ENCODE assay signal across 1 cellular context in the genomic region with DNA sequence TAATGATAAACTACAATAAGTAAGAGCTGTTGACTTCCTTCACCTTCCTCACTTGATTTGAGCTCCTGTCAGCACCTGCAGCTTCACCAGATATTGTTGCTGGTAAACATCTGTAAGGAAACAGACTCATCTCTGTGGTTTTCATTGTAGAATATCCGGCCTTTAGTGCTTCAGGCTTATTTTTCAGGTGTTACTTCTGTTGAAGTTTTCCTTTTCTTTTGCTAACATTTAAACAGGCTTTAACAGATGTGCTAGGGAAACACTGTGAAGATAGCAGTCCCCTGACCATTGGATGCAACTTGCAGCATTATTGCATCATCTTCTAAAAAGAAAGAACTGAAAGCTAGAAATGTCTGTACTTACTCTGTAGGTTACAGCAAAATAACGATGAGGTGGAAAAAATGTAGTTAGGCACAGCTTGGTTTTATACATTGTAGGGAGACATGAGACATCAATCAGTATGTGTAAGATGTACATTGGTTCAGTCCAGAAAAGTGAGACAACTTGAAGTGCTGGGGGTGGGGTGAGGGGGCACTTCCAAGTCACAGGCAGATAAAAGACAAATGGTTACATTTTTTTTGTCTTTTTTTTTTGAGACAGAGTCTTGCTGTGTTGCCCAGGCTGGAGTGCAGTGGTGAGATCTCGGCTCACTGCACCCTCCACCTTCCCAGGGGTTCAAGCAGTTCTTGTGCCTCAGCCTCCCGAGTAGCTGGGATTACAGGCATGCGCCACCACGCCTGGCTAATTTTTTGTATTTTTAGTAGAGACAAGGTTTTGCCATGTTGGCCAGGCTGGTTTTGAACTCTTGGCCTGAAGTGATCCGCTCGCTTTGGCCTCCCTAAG.
TF ChIP-seq lines count a peak whose summit lies in the region.

No MANE protein-coding gene starts in this region.

TF ChIP-seq in K562, 482 proteins besides CTCF, POLR2A, EP300 and RAD21 (continued from another document and continues in another):
- TF ChIP-seq, protein P1, sequence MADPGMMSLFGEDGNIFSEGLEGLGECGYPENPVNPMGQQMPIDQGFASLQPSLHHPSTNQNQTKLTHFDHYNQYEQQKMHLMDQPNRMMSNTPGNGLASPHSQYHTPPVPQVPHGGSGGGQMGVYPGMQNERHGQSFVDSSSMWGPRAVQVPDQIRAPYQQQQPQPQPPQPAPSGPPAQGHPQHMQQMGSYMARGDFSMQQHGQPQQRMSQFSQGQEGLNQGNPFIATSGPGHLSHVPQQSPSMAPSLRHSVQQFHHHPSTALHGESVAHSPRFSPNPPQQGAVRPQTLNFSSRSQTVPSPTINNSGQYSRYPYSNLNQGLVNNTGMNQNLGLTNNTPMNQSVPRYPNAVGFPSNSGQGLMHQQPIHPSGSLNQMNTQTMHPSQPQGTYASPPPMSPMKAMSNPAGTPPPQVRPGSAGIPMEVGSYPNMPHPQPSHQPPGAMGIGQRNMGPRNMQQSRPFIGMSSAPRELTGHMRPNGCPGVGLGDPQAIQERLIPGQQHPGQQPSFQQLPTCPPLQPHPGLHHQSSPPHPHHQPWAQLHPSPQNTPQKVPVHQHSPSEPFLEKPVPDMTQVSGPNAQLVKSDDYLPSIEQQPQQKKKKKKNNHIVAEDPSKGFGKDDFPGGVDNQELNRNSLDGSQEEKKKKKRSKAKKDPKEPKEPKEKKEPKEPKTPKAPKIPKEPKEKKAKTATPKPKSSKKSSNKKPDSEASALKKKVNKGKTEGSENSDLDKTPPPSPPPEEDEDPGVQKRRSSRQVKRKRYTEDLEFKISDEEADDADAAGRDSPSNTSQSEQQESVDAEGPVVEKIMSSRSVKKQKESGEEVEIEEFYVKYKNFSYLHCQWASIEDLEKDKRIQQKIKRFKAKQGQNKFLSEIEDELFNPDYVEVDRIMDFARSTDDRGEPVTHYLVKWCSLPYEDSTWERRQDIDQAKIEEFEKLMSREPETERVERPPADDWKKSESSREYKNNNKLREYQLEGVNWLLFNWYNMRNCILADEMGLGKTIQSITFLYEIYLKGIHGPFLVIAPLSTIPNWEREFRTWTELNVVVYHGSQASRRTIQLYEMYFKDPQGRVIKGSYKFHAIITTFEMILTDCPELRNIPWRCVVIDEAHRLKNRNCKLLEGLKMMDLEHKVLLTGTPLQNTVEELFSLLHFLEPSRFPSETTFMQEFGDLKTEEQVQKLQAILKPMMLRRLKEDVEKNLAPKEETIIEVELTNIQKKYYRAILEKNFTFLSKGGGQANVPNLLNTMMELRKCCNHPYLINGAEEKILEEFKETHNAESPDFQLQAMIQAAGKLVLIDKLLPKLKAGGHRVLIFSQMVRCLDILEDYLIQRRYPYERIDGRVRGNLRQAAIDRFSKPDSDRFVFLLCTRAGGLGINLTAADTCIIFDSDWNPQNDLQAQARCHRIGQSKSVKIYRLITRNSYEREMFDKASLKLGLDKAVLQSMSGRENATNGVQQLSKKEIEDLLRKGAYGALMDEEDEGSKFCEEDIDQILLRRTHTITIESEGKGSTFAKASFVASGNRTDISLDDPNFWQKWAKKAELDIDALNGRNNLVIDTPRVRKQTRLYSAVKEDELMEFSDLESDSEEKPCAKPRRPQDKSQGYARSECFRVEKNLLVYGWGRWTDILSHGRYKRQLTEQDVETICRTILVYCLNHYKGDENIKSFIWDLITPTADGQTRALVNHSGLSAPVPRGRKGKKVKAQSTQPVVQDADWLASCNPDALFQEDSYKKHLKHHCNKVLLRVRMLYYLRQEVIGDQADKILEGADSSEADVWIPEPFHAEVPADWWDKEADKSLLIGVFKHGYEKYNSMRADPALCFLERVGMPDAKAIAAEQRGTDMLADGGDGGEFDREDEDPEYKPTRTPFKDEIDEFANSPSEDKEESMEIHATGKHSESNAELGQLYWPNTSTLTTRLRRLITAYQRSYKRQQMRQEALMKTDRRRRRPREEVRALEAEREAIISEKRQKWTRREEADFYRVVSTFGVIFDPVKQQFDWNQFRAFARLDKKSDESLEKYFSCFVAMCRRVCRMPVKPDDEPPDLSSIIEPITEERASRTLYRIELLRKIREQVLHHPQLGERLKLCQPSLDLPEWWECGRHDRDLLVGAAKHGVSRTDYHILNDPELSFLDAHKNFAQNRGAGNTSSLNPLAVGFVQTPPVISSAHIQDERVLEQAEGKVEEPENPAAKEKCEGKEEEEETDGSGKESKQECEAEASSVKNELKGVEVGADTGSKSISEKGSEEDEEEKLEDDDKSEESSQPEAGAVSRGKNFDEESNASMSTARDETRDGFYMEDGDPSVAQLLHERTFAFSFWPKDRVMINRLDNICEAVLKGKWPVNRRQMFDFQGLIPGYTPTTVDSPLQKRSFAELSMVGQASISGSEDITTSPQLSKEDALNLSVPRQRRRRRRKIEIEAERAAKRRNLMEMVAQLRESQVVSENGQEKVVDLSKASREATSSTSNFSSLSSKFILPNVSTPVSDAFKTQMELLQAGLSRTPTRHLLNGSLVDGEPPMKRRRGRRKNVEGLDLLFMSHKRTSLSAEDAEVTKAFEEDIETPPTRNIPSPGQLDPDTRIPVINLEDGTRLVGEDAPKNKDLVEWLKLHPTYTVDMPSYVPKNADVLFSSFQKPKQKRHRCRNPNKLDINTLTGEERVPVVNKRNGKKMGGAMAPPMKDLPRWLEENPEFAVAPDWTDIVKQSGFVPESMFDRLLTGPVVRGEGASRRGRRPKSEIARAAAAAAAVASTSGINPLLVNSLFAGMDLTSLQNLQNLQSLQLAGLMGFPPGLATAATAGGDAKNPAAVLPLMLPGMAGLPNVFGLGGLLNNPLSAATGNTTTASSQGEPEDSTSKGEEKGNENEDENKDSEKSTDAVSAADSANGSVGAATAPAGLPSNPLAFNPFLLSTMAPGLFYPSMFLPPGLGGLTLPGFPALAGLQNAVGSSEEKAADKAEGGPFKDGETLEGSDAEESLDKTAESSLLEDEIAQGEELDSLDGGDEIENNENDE (IDR thresholded peaks at IDR 0.05; ENCODE audit: low read depth, low read length) = no peak
- TF ChIP-seq RBBP5 (IDR thresholded peaks at IDR 0.05; ENCODE audit: borderline replicate concordance, insufficient read depth, low read length, poor library complexity, severe bottlenecking) (no peak), SMARCE1 (IDR thresholded peaks at IDR 0.05) (peak; percentile 49; the same call in 1 of the 2 replicates), TAL1 (IDR thresholded peaks at IDR 0.05) (no peak), FOXA3 (CRISPR knock-in tag; conservative IDR thresholded peaks at IDR 0.05 in 1 of 2, IDR thresholded peaks at IDR 0.05 in 1 of 2) (peak in 1 of 2 experiments; percentile 57; a peak in 2 of 4 replicates), ZNF436 (CRISPR knock-in tag; IDR thresholded peaks at IDR 0.05) (no peak), RBM15 (IDR thresholded peaks at IDR 0.05; ENCODE audit: insufficient read depth, low read length) (no peak), DIDO1 (tag; IDR thresholded peaks at IDR 0.05; ENCODE audit: low read depth) (peak; percentile 13), TOE1 (IDR thresholded peaks at IDR 0.05; ENCODE audit: borderline replicate concordance) (peak; percentile 45; the same call in 1 of the 2 replicates), TOE1 (CRISPR knock-in tag; IDR thresholded peaks at IDR 0.05; ENCODE audit: borderline replicate concordance, low read depth) (no peak), ZNF707 (CRISPR knock-in tag; conservative IDR thresholded peaks at IDR 0.05) (no peak), E2F3 (CRISPR knock-in tag; IDR thresholded peaks at IDR 0.05) (peak; percentile 30; the same call in 1 of the 2 replicates), ZNF175 (CRISPR knock-in tag; IDR thresholded peaks at IDR 0.05; ENCODE audit: low read depth) (peak; percentile 91; the same call in 1 of the 2 replicates), KLF16 (IDR thresholded peaks at IDR 0.05) (no peak), ETV1 (tag; conservative IDR thresholded peaks at IDR 0.05; ENCODE audit: low read depth) (peak; percentile 51; the same call in 1 of the 2 replicates), TCFL5 (CRISPR knock-in tag; conservative IDR thresholded peaks at IDR 0.05) (peak; percentile 71; the same call in 1 of the 2 replicates)
- TF ChIP-seq, protein P2, sequence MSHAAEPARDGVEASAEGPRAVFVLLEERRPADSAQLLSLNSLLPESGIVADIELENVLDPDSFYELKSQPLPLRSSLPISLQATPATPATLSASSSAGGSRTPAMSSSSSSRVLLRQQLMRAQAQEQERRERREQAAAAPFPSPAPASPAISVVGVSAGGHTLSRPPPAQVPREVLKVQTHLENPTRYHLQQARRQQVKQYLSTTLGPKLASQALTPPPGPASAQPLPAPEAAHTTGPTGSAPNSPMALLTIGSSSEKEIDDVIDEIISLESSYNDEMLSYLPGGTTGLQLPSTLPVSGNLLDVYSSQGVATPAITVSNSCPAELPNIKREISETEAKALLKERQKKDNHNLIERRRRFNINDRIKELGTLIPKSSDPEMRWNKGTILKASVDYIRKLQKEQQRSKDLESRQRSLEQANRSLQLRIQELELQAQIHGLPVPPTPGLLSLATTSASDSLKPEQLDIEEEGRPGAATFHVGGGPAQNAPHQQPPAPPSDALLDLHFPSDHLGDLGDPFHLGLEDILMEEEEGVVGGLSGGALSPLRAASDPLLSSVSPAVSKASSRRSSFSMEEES (CRISPR knock-in tag; IDR thresholded peaks at IDR 0.05) = 0 out of 2 replicates have a peak, but pooled peaks have one; percentile 7
- TF ChIP-seq, protein P3, sequence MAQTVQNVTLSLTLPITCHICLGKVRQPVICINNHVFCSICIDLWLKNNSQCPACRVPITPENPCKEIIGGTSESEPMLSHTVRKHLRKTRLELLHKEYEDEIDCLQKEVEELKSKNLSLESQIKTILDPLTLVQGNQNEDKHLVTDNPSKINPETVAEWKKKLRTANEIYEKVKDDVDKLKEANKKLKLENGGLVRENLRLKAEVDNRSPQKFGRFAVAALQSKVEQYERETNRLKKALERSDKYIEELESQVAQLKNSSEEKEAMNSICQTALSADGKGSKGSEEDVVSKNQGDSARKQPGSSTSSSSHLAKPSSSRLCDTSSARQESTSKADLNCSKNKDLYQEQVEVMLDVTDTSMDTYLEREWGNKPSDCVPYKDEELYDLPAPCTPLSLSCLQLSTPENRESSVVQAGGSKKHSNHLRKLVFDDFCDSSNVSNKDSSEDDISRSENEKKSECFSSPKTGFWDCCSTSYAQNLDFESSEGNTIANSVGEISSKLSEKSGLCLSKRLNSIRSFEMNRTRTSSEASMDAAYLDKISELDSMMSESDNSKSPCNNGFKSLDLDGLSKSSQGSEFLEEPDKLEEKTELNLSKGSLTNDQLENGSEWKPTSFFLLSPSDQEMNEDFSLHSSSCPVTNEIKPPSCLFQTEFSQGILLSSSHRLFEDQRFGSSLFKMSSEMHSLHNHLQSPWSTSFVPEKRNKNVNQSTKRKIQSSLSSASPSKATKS (CRISPR knock-in tag; IDR thresholded peaks at IDR 0.05) = no peak
- TF ChIP-seq, protein P4, sequence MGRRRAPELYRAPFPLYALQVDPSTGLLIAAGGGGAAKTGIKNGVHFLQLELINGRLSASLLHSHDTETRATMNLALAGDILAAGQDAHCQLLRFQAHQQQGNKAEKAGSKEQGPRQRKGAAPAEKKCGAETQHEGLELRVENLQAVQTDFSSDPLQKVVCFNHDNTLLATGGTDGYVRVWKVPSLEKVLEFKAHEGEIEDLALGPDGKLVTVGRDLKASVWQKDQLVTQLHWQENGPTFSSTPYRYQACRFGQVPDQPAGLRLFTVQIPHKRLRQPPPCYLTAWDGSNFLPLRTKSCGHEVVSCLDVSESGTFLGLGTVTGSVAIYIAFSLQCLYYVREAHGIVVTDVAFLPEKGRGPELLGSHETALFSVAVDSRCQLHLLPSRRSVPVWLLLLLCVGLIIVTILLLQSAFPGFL (CRISPR knock-in tag; IDR thresholded peaks at IDR 0.05) = no peak
- TF ChIP-seq, protein P5, sequence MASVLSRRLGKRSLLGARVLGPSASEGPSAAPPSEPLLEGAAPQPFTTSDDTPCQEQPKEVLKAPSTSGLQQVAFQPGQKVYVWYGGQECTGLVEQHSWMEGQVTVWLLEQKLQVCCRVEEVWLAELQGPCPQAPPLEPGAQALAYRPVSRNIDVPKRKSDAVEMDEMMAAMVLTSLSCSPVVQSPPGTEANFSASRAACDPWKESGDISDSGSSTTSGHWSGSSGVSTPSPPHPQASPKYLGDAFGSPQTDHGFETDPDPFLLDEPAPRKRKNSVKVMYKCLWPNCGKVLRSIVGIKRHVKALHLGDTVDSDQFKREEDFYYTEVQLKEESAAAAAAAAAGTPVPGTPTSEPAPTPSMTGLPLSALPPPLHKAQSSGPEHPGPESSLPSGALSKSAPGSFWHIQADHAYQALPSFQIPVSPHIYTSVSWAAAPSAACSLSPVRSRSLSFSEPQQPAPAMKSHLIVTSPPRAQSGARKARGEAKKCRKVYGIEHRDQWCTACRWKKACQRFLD (CRISPR knock-in tag; IDR thresholded peaks at IDR 0.05) = peak; percentile 91
- TF ChIP-seq, protein P6, sequence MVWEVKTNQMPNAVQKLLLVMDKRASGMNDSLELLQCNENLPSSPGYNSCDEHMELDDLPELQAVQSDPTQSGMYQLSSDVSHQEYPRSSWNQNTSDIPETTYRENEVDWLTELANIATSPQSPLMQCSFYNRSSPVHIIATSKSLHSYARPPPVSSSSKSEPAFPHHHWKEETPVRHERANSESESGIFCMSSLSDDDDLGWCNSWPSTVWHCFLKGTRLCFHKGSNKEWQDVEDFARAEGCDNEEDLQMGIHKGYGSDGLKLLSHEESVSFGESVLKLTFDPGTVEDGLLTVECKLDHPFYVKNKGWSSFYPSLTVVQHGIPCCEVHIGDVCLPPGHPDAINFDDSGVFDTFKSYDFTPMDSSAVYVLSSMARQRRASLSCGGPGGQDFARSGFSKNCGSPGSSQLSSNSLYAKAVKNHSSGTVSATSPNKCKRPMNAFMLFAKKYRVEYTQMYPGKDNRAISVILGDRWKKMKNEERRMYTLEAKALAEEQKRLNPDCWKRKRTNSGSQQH (CRISPR knock-in tag; IDR thresholded peaks at IDR 0.05) = peak; percentile 32; the same call in 1 of the 2 replicates
- TF ChIP-seq, protein P7, sequence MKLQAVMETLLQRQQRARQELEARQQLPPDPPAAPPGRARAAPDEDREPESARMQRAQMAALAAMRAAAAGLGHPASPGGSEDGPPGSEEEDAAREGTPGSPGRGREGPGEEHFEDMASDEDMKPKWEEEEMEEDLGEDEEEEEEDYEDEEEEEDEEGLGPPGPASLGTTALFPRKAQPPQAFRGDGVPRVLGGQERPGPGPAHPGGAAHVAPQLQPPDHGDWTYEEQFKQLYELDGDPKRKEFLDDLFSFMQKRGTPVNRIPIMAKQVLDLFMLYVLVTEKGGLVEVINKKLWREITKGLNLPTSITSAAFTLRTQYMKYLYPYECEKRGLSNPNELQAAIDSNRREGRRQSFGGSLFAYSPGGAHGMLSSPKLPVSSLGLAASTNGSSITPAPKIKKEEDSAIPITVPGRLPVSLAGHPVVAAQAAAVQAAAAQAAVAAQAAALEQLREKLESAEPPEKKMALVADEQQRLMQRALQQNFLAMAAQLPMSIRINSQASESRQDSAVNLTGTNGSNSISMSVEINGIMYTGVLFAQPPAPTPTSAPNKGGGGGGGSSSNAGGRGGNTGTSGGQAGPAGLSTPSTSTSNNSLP (IDR thresholded peaks at IDR 0.05; ENCODE audit: borderline replicate concordance, low read depth, low read length) = no peak
- TF ChIP-seq, protein P8, sequence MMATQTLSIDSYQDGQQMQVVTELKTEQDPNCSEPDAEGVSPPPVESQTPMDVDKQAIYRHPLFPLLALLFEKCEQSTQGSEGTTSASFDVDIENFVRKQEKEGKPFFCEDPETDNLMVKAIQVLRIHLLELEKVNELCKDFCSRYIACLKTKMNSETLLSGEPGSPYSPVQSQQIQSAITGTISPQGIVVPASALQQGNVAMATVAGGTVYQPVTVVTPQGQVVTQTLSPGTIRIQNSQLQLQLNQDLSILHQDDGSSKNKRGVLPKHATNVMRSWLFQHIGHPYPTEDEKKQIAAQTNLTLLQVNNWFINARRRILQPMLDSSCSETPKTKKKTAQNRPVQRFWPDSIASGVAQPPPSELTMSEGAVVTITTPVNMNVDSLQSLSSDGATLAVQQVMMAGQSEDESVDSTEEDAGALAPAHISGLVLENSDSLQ (IDR thresholded peaks at IDR 0.05) = peak; percentile 45; the same call in 1 of the 2 replicates
- TF ChIP-seq, protein P9, sequence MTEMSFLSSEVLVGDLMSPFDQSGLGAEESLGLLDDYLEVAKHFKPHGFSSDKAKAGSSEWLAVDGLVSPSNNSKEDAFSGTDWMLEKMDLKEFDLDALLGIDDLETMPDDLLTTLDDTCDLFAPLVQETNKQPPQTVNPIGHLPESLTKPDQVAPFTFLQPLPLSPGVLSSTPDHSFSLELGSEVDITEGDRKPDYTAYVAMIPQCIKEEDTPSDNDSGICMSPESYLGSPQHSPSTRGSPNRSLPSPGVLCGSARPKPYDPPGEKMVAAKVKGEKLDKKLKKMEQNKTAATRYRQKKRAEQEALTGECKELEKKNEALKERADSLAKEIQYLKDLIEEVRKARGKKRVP (CRISPR knock-in tag; IDR thresholded peaks at IDR 0.05) = peak; percentile 100
